In the genomic region with DNA sequence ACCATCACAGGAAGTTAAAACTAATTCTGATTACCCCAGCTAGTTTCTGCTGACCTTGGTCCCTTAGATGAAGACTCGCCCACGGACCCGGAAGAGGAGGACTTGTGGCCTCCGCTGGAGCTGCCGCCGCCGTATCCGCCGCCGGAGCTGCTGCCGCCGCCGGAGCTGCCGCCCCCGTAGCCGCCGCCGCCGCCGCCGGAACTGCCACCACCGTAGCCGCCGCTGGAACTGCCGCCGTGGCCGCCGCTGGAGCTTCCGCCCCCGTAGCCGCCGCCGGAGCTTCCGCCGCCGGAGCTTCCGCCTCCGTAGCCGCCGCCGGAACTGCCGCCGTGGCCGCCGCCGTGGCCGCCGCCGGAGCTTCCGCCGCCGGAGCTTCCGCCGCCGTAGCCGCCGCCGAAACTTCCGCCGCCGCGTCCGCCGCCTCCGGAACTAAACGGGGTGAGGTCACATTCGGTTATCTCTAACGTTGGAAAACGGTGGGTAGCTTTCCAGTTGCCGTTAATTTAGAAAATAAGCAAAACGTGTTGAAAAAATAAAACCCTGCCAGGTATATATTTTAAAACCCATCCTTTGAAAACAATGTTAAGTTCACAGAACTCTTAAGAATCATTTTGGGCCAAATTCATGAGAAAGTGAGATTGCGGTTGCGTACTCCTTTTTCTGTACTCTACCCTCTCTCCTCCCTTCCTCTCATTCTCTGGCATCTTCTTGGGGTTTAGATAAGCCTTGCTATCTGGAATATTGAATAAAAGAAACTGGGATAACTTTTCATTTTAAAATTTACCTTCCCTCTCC, we compare ENCODE assay signal across 8 cellular contexts. TPM values are rescaled to one million over a fixed set of nuclear protein-coding genes. Genes with fewer than 3 reads are reported as not detected.
DNase-seq lines count a peak whose midpoint lies in the region; ATAC-seq, FAIRE-seq and TF ChIP-seq lines count a peak whose summit lies in the region.

No MANE protein-coding gene starts in this region.

- no peaks in the 10 kb centered on the region for H3K36me3 ChIP-seq in right atrium auricular region

- peaks cover 32% of the 10 kb centered on the region for H3K9me3 Mint-ChIP-seq in T-helper 1 cell treated with Interleukin-12 subunit alpha and Interleukin-12 subunit beta and Interleukin-4 antibody, amounts not matched to agents 30 μg/mL and 1 μg/mL, for 36 hours

- H3K27me3 Mint-ChIP-seq in T-helper 1 cell treated with Interleukin-12 subunit alpha and Interleukin-12 subunit beta and Interleukin-4 antibody, amounts not matched to agents 30 μg/mL and 1 μg/mL, for 36 hours (ENCODE audit: low read depth): peaks cover 25% of the 10 kb centered on the region

- no peaks in the 10 kb centered on the region for H3K27me3 ChIP-seq in right atrium auricular region

- H3K4me1 Mint-ChIP-seq in T-helper 1 cell treated with Interleukin-12 subunit alpha and Interleukin-12 subunit beta and Interleukin-4 antibody, amounts not matched to agents 30 μg/mL and 1 μg/mL, for 36 hours (ENCODE audit: low read depth): peaks cover 16% of the 10 kb centered on the region

- peak; percentile 79 for ATAC-seq in HG02623 (IDR thresholded peaks at IDR 0.05; ENCODE audit: unreplicated experiment)

- H3K27ac ChIP-seq in right atrium auricular region: peak overlapping the region; percentile 80 to 90

- H3K27ac Mint-ChIP-seq in T-helper 1 cell treated with Interleukin-12 subunit alpha and Interleukin-12 subunit beta and Interleukin-4 antibody, amounts not matched to agents 30 μg/mL and 1 μg/mL, for 36 hours: peak overlapping the region; percentile 81

- peak overlapping the region; percentile 67 to 70 for H3K4me3 ChIP-seq in right atrium auricular region

- FAIRE-seq in urothelium cell line (lab: Jason Lieb, UNC): no peak

- peaks cover 29% of the 10 kb centered on the region for H3K36me3 Mint-ChIP-seq in T-helper 1 cell treated with Interleukin-12 subunit alpha and Interleukin-12 subunit beta and Interleukin-4 antibody, amounts not matched to agents 30 μg/mL and 1 μg/mL, for 36 hours (ENCODE audit: low read depth)

- H3K4me3 Mint-ChIP-seq in T-helper 1 cell treated with Interleukin-12 subunit alpha and Interleukin-12 subunit beta and Interleukin-4 antibody, amounts not matched to agents 30 μg/mL and 1 μg/mL, for 36 hours: peak overlapping the region; percentile 85

- DNase-seq in GM04504 (ENCODE audit: low read depth) (peak; percentile 54), NCI-H1417 treated with DMSO at 0.1 percent for 48 hours (lab: John Stamatoyannopoulos, UW) (peak; percentile 21), amniotic stem cell (lab: John Stamatoyannopoulos, UW) (peak; percentile 43), right atrium auricular region (ENCODE audit: low spot score) (peak; percentile 63), pulmonary artery endothelial cell (ENCODE audit: low read depth, low spot score) (peak; percentile 22), urothelium cell line (ENCODE audit: low spot score) (peak; percentile 90)

- H3K9me3 ChIP-seq in right atrium auricular region: no peaks in the 10 kb centered on the region

- H3K4me1 ChIP-seq in right atrium auricular region: peaks cover 0 to 14% of the 10 kb centered on the region in 2 donors

- peak in 1 of 2 donors; percentile 16 for TF ChIP-seq CTCF in right atrium auricular region (IDR thresholded peaks at IDR 0.05)

RNA-seq across cellular contexts. Expression of gene KRT10, which starts 3.5 kb away (rescaled TPM):
- total RNA-seq in right atrium auricular region (10 to 100 TPM; 18.9 to 21.5 TPM), pulmonary artery endothelial cell (3.4 and 3.9 TPM in 2 replicates)

RNA-seq across cellular contexts. Expression of gene KRT28, which starts 19.2 kb away (rescaled TPM):
- total RNA-seq in right atrium auricular region (not detected), pulmonary artery endothelial cell (not detected in 2 replicates)

RNA-seq across cellular contexts. Expression of gene KRT27, which starts 36.6 kb away (rescaled TPM):
- total RNA-seq in right atrium auricular region: not detected
- total RNA-seq in pulmonary artery endothelial cell: not detected in 2 replicates

RNA-seq across cellular contexts. Expression of gene KRT26, which starts 46.9 kb away (rescaled TPM):
- total RNA-seq in right atrium auricular region: not detected
- not detected in 2 replicates for total RNA-seq in pulmonary artery endothelial cell

RNA-seq across cellular contexts. Expression of gene KRT12, which starts 48.1 kb away (rescaled TPM):
- total RNA-seq in right atrium auricular region (not detected), pulmonary artery endothelial cell (not detected in 2 replicates)

Comparison
In these comparisons a context has a peak if more than half of its experiments do, and no peak if none do; other contexts are left out.
1. Peak in every context shown above with its lines: DNase-seq, ATAC-seq, H3K4me3 ChIP-seq and H3K27ac ChIP-seq.
2. DNase-seq: peak in every context shown above with its lines; median percentile 90 in urothelium cell line; 63 in right atrium auricular region; 54 in GM04504; 43 in amniotic stem cell; 22 in pulmonary artery endothelial cell; 21 in NCI-H1417 treated with DMSO at 0.1 percent for 48 hours.